1 cellular context compared by ENCODE assay signal in the genomic region with DNA sequence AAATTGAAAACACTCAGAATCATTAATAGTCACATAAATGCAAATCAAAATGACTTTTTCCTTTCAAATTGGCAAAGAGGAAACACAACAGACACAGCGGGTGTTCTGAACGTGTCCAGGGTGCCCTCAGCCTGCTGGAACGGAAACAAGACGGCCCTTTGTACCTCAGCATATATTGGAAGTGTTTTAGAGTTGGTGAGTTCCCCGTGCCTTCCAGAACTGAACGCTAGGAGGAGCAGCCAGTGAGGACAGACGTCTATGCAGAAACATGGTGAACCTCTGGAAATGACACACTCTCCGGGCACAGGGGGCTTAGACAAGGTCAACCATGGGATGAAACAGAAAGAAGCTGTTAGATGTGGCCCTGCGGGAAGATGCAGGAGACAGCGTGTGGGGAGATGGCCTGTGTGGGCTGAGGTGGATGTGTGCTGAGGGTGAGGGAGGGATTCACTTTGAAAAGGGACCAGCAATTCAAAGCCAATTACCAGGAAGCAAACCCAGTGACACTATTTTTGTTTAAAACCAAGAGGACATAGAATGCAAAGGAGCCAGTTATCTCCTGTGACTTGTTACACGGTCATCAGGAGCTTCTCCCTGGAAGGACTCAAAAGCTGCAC.
TF ChIP-seq lines count a peak whose summit lies in the region.

No MANE protein-coding gene starts in this region.

TF ChIP-seq in GM23338, 12 proteins besides CTCF, POLR2A, EP300 and RAD21 (continued from another document):
- TF ChIP-seq, protein P1, sequence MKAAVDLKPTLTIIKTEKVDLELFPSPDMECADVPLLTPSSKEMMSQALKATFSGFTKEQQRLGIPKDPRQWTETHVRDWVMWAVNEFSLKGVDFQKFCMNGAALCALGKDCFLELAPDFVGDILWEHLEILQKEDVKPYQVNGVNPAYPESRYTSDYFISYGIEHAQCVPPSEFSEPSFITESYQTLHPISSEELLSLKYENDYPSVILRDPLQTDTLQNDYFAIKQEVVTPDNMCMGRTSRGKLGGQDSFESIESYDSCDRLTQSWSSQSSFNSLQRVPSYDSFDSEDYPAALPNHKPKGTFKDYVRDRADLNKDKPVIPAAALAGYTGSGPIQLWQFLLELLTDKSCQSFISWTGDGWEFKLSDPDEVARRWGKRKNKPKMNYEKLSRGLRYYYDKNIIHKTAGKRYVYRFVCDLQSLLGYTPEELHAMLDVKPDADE (IDR thresholded peaks at IDR 0.05): no peak
- TF ChIP-seq EZH2 (IDR thresholded peaks at IDR 0.05; ENCODE audit: low read depth, unreplicated experiment): no peak
- no peak for TF ChIP-seq ZNF114 (CRISPR knock-in tag; IDR thresholded peaks at IDR 0.05)
- no peak for TF ChIP-seq NANOG (IDR thresholded peaks at IDR 0.05; ENCODE audit: borderline replicate concordance)
- TF ChIP-seq, protein P2, sequence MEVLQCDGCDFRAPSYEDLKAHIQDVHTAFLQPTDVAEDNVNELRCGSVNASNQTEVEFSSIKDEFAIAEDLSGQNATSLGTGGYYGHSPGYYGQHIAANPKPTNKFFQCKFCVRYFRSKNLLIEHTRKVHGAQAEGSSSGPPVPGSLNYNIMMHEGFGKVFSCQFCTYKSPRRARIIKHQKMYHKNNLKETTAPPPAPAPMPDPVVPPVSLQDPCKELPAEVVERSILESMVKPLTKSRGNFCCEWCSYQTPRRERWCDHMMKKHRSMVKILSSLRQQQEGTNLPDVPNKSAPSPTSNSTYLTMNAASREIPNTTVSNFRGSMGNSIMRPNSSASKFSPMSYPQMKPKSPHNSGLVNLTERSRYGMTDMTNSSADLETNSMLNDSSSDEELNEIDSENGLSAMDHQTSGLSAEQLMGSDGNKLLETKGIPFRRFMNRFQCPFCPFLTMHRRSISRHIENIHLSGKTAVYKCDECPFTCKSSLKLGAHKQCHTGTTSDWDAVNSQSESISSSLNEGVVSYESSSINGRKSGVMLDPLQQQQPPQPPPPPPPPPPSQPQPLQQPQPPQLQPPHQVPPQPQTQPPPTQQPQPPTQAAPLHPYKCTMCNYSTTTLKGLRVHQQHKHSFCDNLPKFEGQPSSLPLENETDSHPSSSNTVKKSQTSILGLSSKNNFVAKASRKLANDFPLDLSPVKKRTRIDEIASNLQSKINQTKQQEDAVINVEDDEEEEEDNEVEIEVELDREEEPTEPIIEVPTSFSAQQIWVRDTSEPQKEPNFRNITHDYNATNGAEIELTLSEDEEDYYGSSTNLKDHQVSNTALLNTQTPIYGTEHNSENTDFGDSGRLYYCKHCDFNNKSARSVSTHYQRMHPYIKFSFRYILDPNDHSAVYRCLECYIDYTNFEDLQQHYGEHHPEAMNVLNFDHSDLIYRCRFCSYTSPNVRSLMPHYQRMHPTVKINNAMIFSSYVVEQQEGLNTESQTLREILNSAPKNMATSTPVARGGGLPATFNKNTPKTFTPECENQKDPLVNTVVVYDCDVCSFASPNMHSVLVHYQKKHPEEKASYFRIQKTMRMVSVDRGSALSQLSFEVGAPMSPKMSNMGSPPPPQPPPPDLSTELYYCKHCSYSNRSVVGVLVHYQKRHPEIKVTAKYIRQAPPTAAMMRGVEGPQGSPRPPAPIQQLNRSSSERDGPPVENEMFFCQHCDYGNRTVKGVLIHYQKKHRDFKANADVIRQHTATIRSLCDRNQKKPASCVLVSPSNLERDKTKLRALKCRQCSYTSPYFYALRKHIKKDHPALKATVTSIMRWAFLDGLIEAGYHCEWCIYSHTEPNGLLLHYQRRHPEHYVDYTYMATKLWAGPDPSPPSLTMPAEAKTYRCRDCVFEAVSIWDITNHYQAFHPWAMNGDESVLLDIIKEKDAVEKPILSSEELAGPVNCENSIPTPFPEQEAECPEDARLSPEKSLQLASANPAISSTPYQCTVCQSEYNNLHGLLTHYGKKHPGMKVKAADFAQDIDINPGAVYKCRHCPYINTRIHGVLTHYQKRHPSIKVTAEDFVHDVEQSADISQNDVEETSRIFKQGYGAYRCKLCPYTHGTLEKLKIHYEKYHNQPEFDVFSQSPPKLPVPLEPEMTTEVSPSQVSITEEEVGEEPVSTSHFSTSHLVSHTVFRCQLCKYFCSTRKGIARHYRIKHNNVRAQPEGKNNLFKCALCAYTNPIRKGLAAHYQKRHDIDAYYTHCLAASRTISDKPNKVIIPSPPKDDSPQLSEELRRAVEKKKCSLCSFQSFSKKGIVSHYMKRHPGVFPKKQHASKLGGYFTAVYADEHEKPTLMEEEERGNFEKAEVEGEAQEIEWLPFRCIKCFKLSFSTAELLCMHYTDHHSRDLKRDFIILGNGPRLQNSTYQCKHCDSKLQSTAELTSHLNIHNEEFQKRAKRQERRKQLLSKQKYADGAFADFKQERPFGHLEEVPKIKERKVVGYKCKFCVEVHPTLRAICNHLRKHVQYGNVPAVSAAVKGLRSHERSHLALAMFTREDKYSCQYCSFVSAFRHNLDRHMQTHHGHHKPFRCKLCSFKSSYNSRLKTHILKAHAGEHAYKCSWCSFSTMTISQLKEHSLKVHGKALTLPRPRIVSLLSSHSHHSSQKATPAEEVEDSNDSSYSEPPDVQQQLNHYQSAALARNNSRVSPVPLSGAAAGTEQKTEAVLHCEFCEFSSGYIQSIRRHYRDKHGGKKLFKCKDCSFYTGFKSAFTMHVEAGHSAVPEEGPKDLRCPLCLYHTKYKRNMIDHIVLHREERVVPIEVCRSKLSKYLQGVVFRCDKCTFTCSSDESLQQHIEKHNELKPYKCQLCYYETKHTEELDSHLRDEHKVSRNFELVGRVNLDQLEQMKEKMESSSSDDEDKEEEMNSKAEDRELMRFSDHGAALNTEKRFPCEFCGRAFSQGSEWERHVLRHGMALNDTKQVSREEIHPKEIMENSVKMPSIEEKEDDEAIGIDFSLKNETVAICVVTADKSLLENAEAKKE (CRISPR knock-in tag; IDR thresholded peaks at IDR 0.05): no peak
- no peak for TF ChIP-seq CREB1 (CRISPR knock-in tag; IDR thresholded peaks at IDR 0.05; ENCODE audit: low read depth)
